ENCODE assay signal across 10 cellular contexts in genomic region chr7:5596896-5597246, GRCh38. TPM values are rescaled to one million over a fixed set of nuclear protein-coding genes. Genes with fewer than 3 reads are reported as not detected.
A peak's percentile ranks its signal among the peaks of the same experiment; 100 is the strongest.
DNase-seq lines count a peak whose midpoint lies in the region; ATAC-seq and TF ChIP-seq lines count a peak whose summit lies in the region.
"Had no signal": no experiment of that assay in that cellular context is flagged by ENCODE, and none has a peak within 500 bp of the region (broad histone marks: within the 10 kb centered on the region; RNA-seq: fewer than 3 reads in every experiment).

No MANE protein-coding gene starts in this region.

- CTCF ChIA-PET in A673 (lab: Charles Lee) = no interaction called here

- H3K27me3 Mint-ChIP-seq in naive thymus-derived CD8-positive, alpha-beta T cell = peaks cover 6 to 29% (median 20%) of the 10 kb centered on the region in 5 donors

- no peaks in the 10 kb centered on the region for H3K9me3 Mint-ChIP-seq in naive thymus-derived CD8-positive, alpha-beta T cell

- H3K9me3 ChIP-seq in A673 (ENCODE audit: low read depth, low read length, poor library complexity, severe bottlenecking) = no peaks in the 10 kb centered on the region
- H3K9me3 ChIP-seq in HUES48 (ENCODE audit: control insufficient read depth, insufficient read depth, low read length) = no peaks in the 10 kb centered on the region
- H3K9me3 ChIP-seq: neutrophil had no signal

- peaks cover 41% of the 10 kb centered on the region for H3K4me1 ChIP-seq in A673 (ENCODE audit: insufficient read depth, low read length, poor library complexity, severe bottlenecking)
- peaks cover 36% of the 10 kb centered on the region for H3K4me1 ChIP-seq in HUES48 (ENCODE audit: control insufficient read depth, insufficient read depth, low read length)

- peaks cover 0 to 2% (median 0%) of the 10 kb centered on the region in 3 donors for H3K36me3 Mint-ChIP-seq in naive thymus-derived CD8-positive, alpha-beta T cell

- no TSS peak for BruUV-seq in A673 (replicated peaks; lab: Mats Ljungman, UMichigan)

- no peak for DNase-seq in A673 (ENCODE audit: low spot score)
- DNase-seq in naive thymus-derived CD8-positive, alpha-beta T cell = no peak
- DNase-seq in NCI-H1436 (lab: John Stamatoyannopoulos, UW) = no peak
- DNase-seq in NK-92 (lab: John Stamatoyannopoulos, UW; ENCODE audit: unreplicated experiment) = no peak
- no peak for DNase-seq in H7
- DNase-seq: activated CD4-positive, alpha-beta T cell treated with anti-CD3 and anti-CD28 coated beads for 48 hours had no signal

- POLR2A ChIA-PET in A673 (lab: Charles Lee; ENCODE audit: low non-redundant PET) = no interaction called here
- POLR2A ChIA-PET in naive thymus-derived CD8-positive, alpha-beta T cell (lab: Charles Lee) = no interaction called here

- H3K27ac ChIP-seq in A673 (ENCODE audit: low read depth, low read length, poor library complexity, severe bottlenecking) = peak overlapping the region; percentile 85
- H3K27ac ChIP-seq in HUES48 (ENCODE audit: low read depth, low read length) = peak overlapping the region; percentile 70
- H3K27ac ChIP-seq in cingulate gyrus (ENCODE audit: low read depth, low read length) = peak overlapping the region; percentile 20
- H3K27ac ChIP-seq: neutrophil had no signal

- no peak for ATAC-seq in naive thymus-derived CD8-positive, alpha-beta T cell
- no peak for ATAC-seq in GM19452 (IDR thresholded peaks at IDR 0.05; ENCODE audit: unreplicated experiment)

- H3K4me3 ChIP-seq in A673 (ENCODE audit: low read depth, low read length, poor library complexity, severe bottlenecking) = peak overlapping the region; percentile 97
- H3K4me3 ChIP-seq in HUES48 (ENCODE audit: low read depth, low read length) = no peak overlapping the region
- H3K4me3 ChIP-seq in H7 (ENCODE audit: insufficient read depth, low read depth, low read length) = no peak overlapping the region; the same call in 1 of the 2 replicates

- no peaks in the 10 kb centered on the region for H3K27me3 ChIP-seq in A673 (replicated peaks; ENCODE audit: insufficient read depth, low read depth, low read length, poor library complexity)
- peaks cover 14% of the 10 kb centered on the region for H3K27me3 ChIP-seq in HUES48 (ENCODE audit: control insufficient read depth, insufficient read depth, low read length)
- H3K27me3 ChIP-seq in H7 (ENCODE audit: control insufficient read depth, insufficient read depth, low read length) = peaks cover 6% of the 10 kb centered on the region

- no peak overlapping the region for H3K9ac ChIP-seq in HUES48 (ENCODE audit: low read depth, low read length)

- peaks cover 14 to 32% (median 20%) of the 10 kb centered on the region in 4 donors for H3K4me1 Mint-ChIP-seq in naive thymus-derived CD8-positive, alpha-beta T cell

- H3K4me3 Mint-ChIP-seq in naive thymus-derived CD8-positive, alpha-beta T cell = peak overlapping the region in 6 of 10 donors; percentile 37 to 85 (median 77)

- H3K27ac Mint-ChIP-seq in naive thymus-derived CD8-positive, alpha-beta T cell = no peak overlapping the region

- no peak for TF ChIP-seq CTCF in A673 (conservative IDR thresholded peaks at IDR 0.05; ENCODE audit: low read depth, low read length)

- intact Hi-C loops in A673 (cut with micrococcal nuclease; ENCODE audit: unreplicated experiment) = no loop called here

- no peaks in the 10 kb centered on the region for H3K36me3 ChIP-seq in A673 (ENCODE audit: insufficient read depth, low read length, poor library complexity, severe bottlenecking)
- H3K36me3 ChIP-seq in HUES48 (ENCODE audit: control insufficient read depth, insufficient read depth, low read length) = no peaks in the 10 kb centered on the region
- H3K36me3 ChIP-seq in H7 (replicated peaks; ENCODE audit: control insufficient read depth, insufficient read depth, low read length) = no peaks in the 10 kb centered on the region
- H3K36me3 ChIP-seq: neutrophil had no signal

RNA-seq across cellular contexts. Expression of gene FSCN1, which starts 4.3 kb away (rescaled TPM):
- 475 and 479 TPM in 2 replicates for total RNA-seq in A673 (2021)
- total RNA-seq in naive thymus-derived CD8-positive, alpha-beta T cell = 1 to 10 TPM; 1.3 to 1.7 TPM
- under 1 TPM in 1 of 3 donors, not detected in 2; 0.08 TPM for polyA plus RNA-seq in naive thymus-derived CD8-positive, alpha-beta T cell
- total RNA-seq in H7 (2014; rRNA removed; shearing (Covaris generic)) = 725 and 892 TPM in 2 replicates

Comparison
In these comparisons a context has a peak if more than half of its experiments do, and no peak if none do; other contexts are left out.
1. H3K27ac ChIP-seq: peak in every context shown above with its lines; median percentile 85 in A673; 70 in HUES48; 20 in cingulate gyrus.
2. RNA of gene FSCN1, which starts 4.3 kb away (total RNA-seq): 725 to 892 TPM in H7 and 475 to 479 TPM in A673; 1.3 to 1.7 TPM in naive thymus-derived CD8-positive, alpha-beta T cell; every median in the first group is over 100 times any median in the second.